ENCODE assay signal across 11 cellular contexts in genomic region chr17:83201206-83202001, GRCh38.
DNase-seq lines count a peak whose midpoint lies in the region; ATAC-seq and TF ChIP-seq lines count a peak whose summit lies in the region.
"Had no signal": no experiment of that assay in that cellular context is flagged by ENCODE, and none has a peak within 500 bp of the region (broad histone marks: within the 10 kb centered on the region; RNA-seq: fewer than 3 reads in every experiment).

No MANE protein-coding gene starts in this region.

- peaks cover 18% of the 10 kb centered on the region for H3K9me1 ChIP-seq in IMR-90 (ENCODE audit: insufficient read depth, low read length)

- 0 out of 2 replicates have a peak overlapping the region, but pooled peaks have one; percentile 89 for H2AK5ac ChIP-seq in IMR-90 (ENCODE audit: low read depth, low read length)

- H4K91ac ChIP-seq in IMR-90 (ENCODE audit: insufficient read depth, low read depth, low read length): no peak overlapping the region

- intact Hi-C loops in IMR-90 (cut with micrococcal nuclease) (no loop called here), left lung (cut with DNase I) (no loop called here)

- TF ChIP-seq RAD21 in IMR-90 (IDR thresholded peaks at IDR 0.05; ENCODE audit: low read length): no peak

- H3K79me1 ChIP-seq in IMR-90 (ENCODE audit: low read depth in 1 of 2, low read length in 2 of 2): peaks cover 0 to 4% of the 10 kb centered on the region in 2 experiments; a peak in 1 of 4 replicates

- in situ Hi-C loops in IMR-90 (cut with MboI; ENCODE audit: low sequenced_read_pairs): no loop called here

- H3K4me1 ChIP-seq in IMR-90 (ENCODE audit: control insufficient read depth, insufficient read depth, low read length) (peaks cover 15% of the 10 kb centered on the region), left lung (peaks cover 0 to 69% of the 10 kb centered on the region in 2 donors)

- H3K18ac ChIP-seq in IMR-90 (ENCODE audit: low read depth, low read length): no peak overlapping the region

- POLR2A ChIA-PET in IMR-90 (lab: Charles Lee; ENCODE audit: unreplicated experiment): no interaction called here

- WGBS in IMR-90 (ENCODE audit: extremely low coverage in 2 of 2, insufficient read length in 1 of 2), 2 experiments: 95% methylated on average over 4 of the region's 9 CpGs; no CpG with 5 or more reads in 1 of the 2 experiments

- no peaks in the 10 kb centered on the region for H3K9me3 Mint-ChIP-seq in stimulated activated naive B cell treated with anti-CD40 and anti-IgM and Interleukin-4, amounts not matched to agents 10 μg/mL and 1 μg/mL and 100 μg/mL, for 72 hours

- H3K36me3 Mint-ChIP-seq in stimulated activated naive B cell treated with anti-CD40 and anti-IgM and Interleukin-4, amounts not matched to agents 10 μg/mL and 1 μg/mL and 100 μg/mL, for 72 hours: no peaks in the 10 kb centered on the region

- H3K14ac ChIP-seq in IMR-90 (replicated peaks; ENCODE audit: low read depth, low read length): no peak overlapping the region

- H4K20me1 ChIP-seq in IMR-90 (ENCODE audit: insufficient read depth, low read length): no peaks in the 10 kb centered on the region

- no peak overlapping the region for H3K9ac ChIP-seq in IMR-90 (ENCODE audit: low read depth, low read length)

- H3K23ac ChIP-seq in IMR-90 (ENCODE audit: low read depth, low read length): no peak overlapping the region

- H3K4ac ChIP-seq in IMR-90 (ENCODE audit: low read depth, low read length): no peak overlapping the region

- H3K4me3 ChIP-seq in IMR-90 (ENCODE audit: insufficient read depth, low read depth, low read length): no peak overlapping the region
- H3K4me3 ChIP-seq in left lung: no peak overlapping the region
- H3K4me3 ChIP-seq: SJSA1 had no signal

- H2BK120ac ChIP-seq in IMR-90 (ENCODE audit: low read depth, low read length): peak overlapping the region; percentile 92

- H3K27me3 Mint-ChIP-seq in stimulated activated naive B cell treated with anti-CD40 and anti-IgM and Interleukin-4, amounts not matched to agents 10 μg/mL and 1 μg/mL and 100 μg/mL, for 72 hours: no peaks in the 10 kb centered on the region

- H4K5ac ChIP-seq in IMR-90 (ENCODE audit: low read depth, low read length): no peak overlapping the region

- H2AFZ ChIP-seq in IMR-90 (replicated peaks; ENCODE audit: low read length, poor library complexity): peak overlapping the region; percentile 8

- H3K27ac ChIP-seq in IMR-90 (ENCODE audit: insufficient read depth, low read length): no peak overlapping the region
- peak overlapping the region; percentile 81 to 99 for H3K27ac ChIP-seq in left lung
- H3K27ac ChIP-seq: SJSA1 had no signal

- H3K36me3 ChIP-seq in IMR-90 (ENCODE audit: control insufficient read depth, insufficient read depth, low read length): no peaks in the 10 kb centered on the region
- no peaks in the 10 kb centered on the region for H3K36me3 ChIP-seq in left lung
- H3K36me3 ChIP-seq: SJSA1 had no signal

- H3K9me3 ChIP-seq in IMR-90 (ENCODE audit: control insufficient read depth, insufficient read depth, low read length) (no peaks in the 10 kb centered on the region), left lung (no peaks in the 10 kb centered on the region)

- BruUV-seq in IMR-90 (replicated peaks; lab: Mats Ljungman, UMichigan): no TSS peak

- H3K4me2 ChIP-seq in IMR-90 (ENCODE audit: low read depth, low read length): no peak overlapping the region

- dilution Hi-C loops in IMR-90 (cut with HindIII; ENCODE audit: low sequenced_read_pairs, unreplicated experiment): no loop called here

- H3K27ac Mint-ChIP-seq in stimulated activated naive B cell treated with anti-CD40 and anti-IgM and Interleukin-4, amounts not matched to agents 10 μg/mL and 1 μg/mL and 100 μg/mL, for 72 hours: peak overlapping the region; percentile 100

- CTCF ChIA-PET in IMR-90 (lab: Yijun Ruan, JAX): no interaction called here

- DNase-seq in IMR-90 (no peak), left lung (peak; percentile 22 to 25), erythroblast (lab: John Stamatoyannopoulos, UW) (no peak), NCI-H1694 (lab: John Stamatoyannopoulos, UW) (no peak)
- peak; percentile 8 for DNase-seq in activated naive CD4-positive, alpha-beta T cell treated with anti-CD3 and anti-CD28 coated beads, Interleukin-2, amount 50 U/mL, for 16 hours
- DNase-seq in stimulated activated naive B cell treated with anti-CD40 and anti-IgM and Interleukin-4, amounts not matched to agents 10 μg/mL and 1 μg/mL and 100 μg/mL, for 72 hours: no peak
- DNase-seq: effector CD4-positive, alpha-beta T cell; NCI-H2081 had no signal

- H3K56ac ChIP-seq in IMR-90 (ENCODE audit: extremely low read depth, insufficient read depth, low read length): no peak overlapping the region

- peak overlapping the region; percentile 20; the same call in 1 of the 2 replicates for H2BK20ac ChIP-seq in IMR-90 (ENCODE audit: low read depth, low read length)

- peaks cover 41 to 63% of the 10 kb centered on the region in 2 donors for H3K4me1 Mint-ChIP-seq in stimulated activated naive B cell treated with anti-CD40 and anti-IgM and Interleukin-4, amounts not matched to agents 10 μg/mL and 1 μg/mL and 100 μg/mL, for 72 hours

- H2AK9ac ChIP-seq in IMR-90 (replicated peaks; ENCODE audit: low read depth, low read length, poor library complexity): peak overlapping the region; percentile 88

- ATAC-seq in IMR-90 (ENCODE audit: low read depth) (no peak), left lung (no peak), HG02763 (IDR thresholded peaks at IDR 0.05; ENCODE audit: unreplicated experiment) (no peak), GM18502 (IDR thresholded peaks at IDR 0.05; ENCODE audit: poor library complexity, unreplicated experiment) (no peak)
- ATAC-seq in stimulated activated naive B cell treated with anti-CD40 and anti-IgM and Interleukin-4, amounts not matched to agents 10 μg/mL and 1 μg/mL and 100 μg/mL, for 72 hours (replicated peaks): no peak

- H3K27me3 ChIP-seq in IMR-90 (ENCODE audit: control insufficient read depth, insufficient read depth, low read length) (peaks cover under 1% of the 10 kb centered on the region; the same call in 1 of the 2 replicates), left lung (no peaks in the 10 kb centered on the region)
- H3K27me3 ChIP-seq: SJSA1 had no signal

- no peak overlapping the region for H2BK5ac ChIP-seq in IMR-90 (ENCODE audit: low read depth, low read length, poor library complexity, severe bottlenecking)

- H4K8ac ChIP-seq in IMR-90 (ENCODE audit: low read depth in 2 of 2, low read length in 2 of 2): no peak overlapping the region

- TF ChIP-seq POLR2A in IMR-90 (IDR thresholded peaks at IDR 0.05; ENCODE audit: low read depth, low read length) (no peak), erythroblast (IDR thresholded peaks at IDR 0.05; ENCODE audit: low read length) (no peak)

- no peak overlapping the region for H2BK15ac ChIP-seq in IMR-90 (ENCODE audit: low read depth, low read length)

- peak overlapping the region in 1 of 2 donors; percentile 77 for H3K4me3 Mint-ChIP-seq in stimulated activated naive B cell treated with anti-CD40 and anti-IgM and Interleukin-4, amounts not matched to agents 10 μg/mL and 1 μg/mL and 100 μg/mL, for 72 hours

- TF ChIP-seq CTCF in IMR-90 (conservative IDR thresholded peaks at IDR 0.05; ENCODE audit: low read depth, low read length) (no peak), left lung (IDR thresholded peaks at IDR 0.05) (no peak)

TF ChIP-seq in IMR-90, 13 proteins besides CTCF, POLR2A, EP300 and RAD21:
- no peak for TF ChIP-seq CHD1 (IDR thresholded peaks at IDR 0.05; ENCODE audit: low read depth, low read length)

Comparison
In these comparisons a context has a peak if more than half of its experiments do, and no peak if none do; other contexts are left out.
1. DNase-seq: peak in activated naive CD4-positive, alpha-beta T cell treated with anti-CD3 and anti-CD28 coated beads, Interleukin-2, amount 50 U/mL, for 16 hours (single experiment) and left lung (2 of 2); none in IMR-90 (single experiment), stimulated activated naive B cell treated with anti-CD40 and anti-IgM and Interleukin-4, amounts not matched to agents 10 μg/mL and 1 μg/mL and 100 μg/mL, for 72 hours (single experiment), erythroblast (0 of 2) and NCI-H1694 (single experiment).